In genomic region chr19:18895828-18896341, GRCh38 we compare ENCODE assay signal across 8 cellular contexts. TPM values are rescaled to one million over a fixed set of nuclear protein-coding genes. Genes with fewer than 3 reads are reported as not detected.
DNase-seq lines count a peak whose midpoint lies in the region; ATAC-seq, FAIRE-seq and TF ChIP-seq lines count a peak whose summit lies in the region.

CERS1 (minus strand) TSS chr19:18896158; CDS start chr19:18896072, 86 bp downstream.

- peak within 1 kb of the TSS; percentile 79 for H3K4me2 ChIP-seq in PC-3 (ENCODE audit: low read length)

- no peaks in the 10 kb centered on the region for H3K9me2 ChIP-seq in PC-3 (replicated peaks; ENCODE audit: low read length)

- no peak for FAIRE-seq in GM19239 (lab: Jason Lieb, UNC)

- DNase-seq in DMS79 treated with DMSO at 0.1 percent for 48 hours (lab: John Stamatoyannopoulos, UW) = peak; percentile 5
- DNase-seq in DMS79 (lab: John Stamatoyannopoulos, UW) = no peak
- DNase-seq in PC-3 = no peak
- peak; percentile 17 for DNase-seq in epithelial cell of esophagus (ENCODE audit: low read depth)
- no peak for DNase-seq in left lobe of liver (ENCODE audit: low spot score)
- no peak for DNase-seq in GM19239 (ENCODE audit: insufficient read length, low spot score)

- no peak within 1 kb of the TSS for H3K9ac ChIP-seq in PC-3 (ENCODE audit: low read length)

- CTCF ChIA-PET in PC-3 (lab: Charles Lee) = interaction anchor here (0.5 kb wide), 1 partner anchor 213 kb away, joined by 9 read pairs; no protein-coding TSS in a partner anchor

- POLR2A ChIA-PET in PC-3 (lab: Charles Lee; ENCODE audit: unreplicated experiment) = no interaction called here

- no peak within 1 kb of the TSS for H3K27ac ChIP-seq in PC-3 (ENCODE audit: low read length)

- H2AFZ ChIP-seq in PC-3 (ENCODE audit: low read length) (peak within 1 kb of the TSS; percentile 67), neuron (ENCODE audit: low read depth, low read length) (peak within 1 kb of the TSS; percentile 44)

- no peaks in the 10 kb centered on the region for H3K79me2 ChIP-seq in PC-3 (ENCODE audit: low read length)

- no peaks in the 10 kb centered on the region for H3K9me3 ChIP-seq in PC-3 (ENCODE audit: low read length)
- H3K9me3 ChIP-seq in neuron (ENCODE audit: low read length) = no peaks in the 10 kb centered on the region

- no peak for TF ChIP-seq CTCF in PC-3 (conservative IDR thresholded peaks at IDR 0.05; ENCODE audit: low read depth, low read length)
- TF ChIP-seq CTCF in epithelial cell of esophagus (IDR thresholded peaks at IDR 0.05; ENCODE audit: insufficient read depth, low read depth, low read length, missing control alignments) = no peak

- intact Hi-C loops in PC-3 (cut with micrococcal nuclease) = no loop called here

- no peaks in the 10 kb centered on the region for H3K4me1 ChIP-seq in PC-3 (ENCODE audit: insufficient read depth, low read length)
- peaks cover 15% of the 10 kb centered on the region for H3K4me1 ChIP-seq in neuron (ENCODE audit: insufficient read depth, low read length)

- H4K20me1 ChIP-seq in PC-3 (ENCODE audit: low read length) = no peaks in the 10 kb centered on the region

- H3K36me3 ChIP-seq in PC-3 (ENCODE audit: low read depth, low read length) (no peaks in the 10 kb centered on the region; the same call in 1 of the 2 replicates), neuron (ENCODE audit: insufficient read depth, low read length) (peaks cover 26% of the 10 kb centered on the region)

- ATAC-seq in PC-3 (peak; percentile 14), GM18502 (IDR thresholded peaks at IDR 0.05; ENCODE audit: poor library complexity, unreplicated experiment) (no peak), left lobe of liver (no peak)

- H3K27me3 ChIP-seq in PC-3 (ENCODE audit: low read length) (peaks cover 14% of the 10 kb centered on the region; the same call in 1 of the 2 replicates), neuron (ENCODE audit: insufficient read depth, low read length) (no peaks in the 10 kb centered on the region)

- peak within 1 kb of the TSS; percentile 60 for H3K4me3 ChIP-seq in PC-3 (ENCODE audit: low read length)
- H3K4me3 ChIP-seq in epithelial cell of esophagus (ENCODE audit: low read length) = peak within 1 kb of the TSS; percentile 9
- peak within 1 kb of the TSS; percentile 60 for H3K4me3 ChIP-seq in neuron (ENCODE audit: low read length)

- no peaks in the 10 kb centered on the region for H3F3A ChIP-seq in PC-3 (ENCODE audit: low read length, unreplicated experiment)

- no TSS peak for BruUV-seq in PC-3 (replicated peaks; lab: Mats Ljungman, UMichigan)

RNA-seq across cellular contexts. Expression of gene CERS1, which starts in this region (rescaled TPM):
- total RNA-seq in PC-3 (2014; rRNA removed) (0.95 and 3.3 TPM in 2 replicates), left lobe of liver (0.08 TPM)

Comparison
In these comparisons a context has a peak if more than half of its experiments do, and no peak if none do; other contexts are left out.
1. DNase-seq: peak in DMS79 treated with DMSO at 0.1 percent for 48 hours (single experiment) and epithelial cell of esophagus (single experiment); none in DMS79 (single experiment), PC-3 (single experiment), left lobe of liver (single experiment) and GM19239 (single experiment).
2. H3K4me3 ChIP-seq: peak in every context shown above with its lines; median percentile 60 in PC-3; 60 in neuron; 9 in epithelial cell of esophagus.